19 cellular contexts compared by ENCODE assay signal in the genomic region with DNA sequence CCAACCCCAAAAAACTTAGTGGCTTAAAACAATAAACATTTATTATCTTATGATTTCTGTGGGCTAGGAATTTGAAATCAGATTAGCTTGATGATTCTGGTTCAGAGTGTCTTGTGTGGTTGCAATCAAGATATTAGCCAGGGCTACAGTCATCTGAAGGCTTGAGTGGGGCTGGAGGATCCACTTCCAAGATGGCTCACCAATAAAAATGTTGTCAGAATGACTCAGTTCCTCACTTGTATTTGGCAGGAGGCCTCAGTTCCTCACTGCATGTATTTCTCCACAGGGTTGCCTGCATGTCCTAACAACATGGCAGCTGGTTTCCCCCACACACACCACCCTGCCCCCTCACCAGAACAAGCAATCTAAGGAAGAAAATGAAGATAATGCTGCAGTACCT.
"Had no signal": no experiment of that assay in that cellular context is flagged by ENCODE, and none has a peak within 500 bp of the region (broad histone marks: within the 10 kb centered on the region; RNA-seq: fewer than 3 reads in every experiment).

No MANE protein-coding gene starts in this region.

- DNase-seq: effector CD4-positive, alpha-beta T cell; endodermal cell; erythroblast; foreskin melanocyte; head of caudate nucleus; left colon; left ventricle myocardium superior; mesendoderm; naive thymus-derived CD4-positive, alpha-beta T cell; nephron progenitor cell; right lobe of liver; spleen; stimulated activated CD4-positive, alpha-beta T cell treated with anti-CD3 and anti-CD28 coated beads, Interleukin-15, amount 100 ng/mL, for 24 hours; stimulated activated CD4-positive, alpha-beta T cell treated with anti-CD3 and anti-CD28 coated beads, Interleukin-1b, Interleukin-23, amount 100 ng/mL, for 48 hours; stimulated activated CD4-positive, alpha-beta T cell treated with anti-CD3 and anti-CD28 coated beads, Interleukin-4, amount 100 ng/mL, for 24 hours; tibial artery; upper lobe of left lung had no signal

- ATAC-seq: left colon; left ventricle myocardium superior; naive thymus-derived CD4-positive, alpha-beta T cell; right lobe of liver; stimulated activated memory B cell treated with anti-CD40 and anti-IgM and Interleukin-4, amounts not matched to agents 10 μg/mL and 1 μg/mL and 100 μg/mL, for 72 hours had no signal

- FAIRE-seq: endothelial cell of umbilical vein had no signal
